Comparison of ENCODE assay signal across 22 cellular contexts in genomic region chr10:113412161-113412560, GRCh38.
"Had no signal": no experiment of that assay in that cellular context is flagged by ENCODE, and none has a peak within 500 bp of the region (broad histone marks: within the 10 kb centered on the region; RNA-seq: fewer than 3 reads in every experiment).

No MANE protein-coding gene starts in this region.

- H3K9ac ChIP-seq: KMS-11 had no signal

- H3K4me2 ChIP-seq: KMS-11 had no signal

- H3K27ac ChIP-seq: KMS-11 had no signal

- DNase-seq: activated B cell treated with CpG ODN at 0.5 μM for 24 hours; activated CD4-positive, alpha-beta memory T cell treated with anti-CD3 and anti-CD28 coated beads for 36 hours; activated CD4-positive, alpha-beta T cell treated with anti-CD3 and anti-CD28 coated beads for 1 hour; activated CD4-positive, alpha-beta T cell treated with anti-CD3 and anti-CD28 coated beads, Interleukin-2, amount 10 ng/mL, durations not matched to agents 7 days and 5 days; activated CD8-positive, alpha-beta memory T cell treated with anti-CD3 and anti-CD28 coated beads for 24 hours; activated effector memory CD4-positive, alpha-beta T cell treated with anti-CD3 and anti-CD28 coated beads, Interleukin-2, amount 50 U/mL, for 16 hours; activated naive CD4-positive, alpha-beta T cell treated with Interleukin-2 at 50 U/mL for 16 hours; activated T-cell treated with anti-CD3 and anti-CD28 coated beads, Interleukin-2, amount 50 U/mL, for 4 hours; anterior cingulate cortex; caudate nucleus; NCI-H1092; NCI-H1417; NCI-H1930; NCI-H2107; NCI-H226; NCI-H526; NCI-H82; SIG-M5; T-cell; T-helper 2 cell; T1000 had no signal
